Comparison of ENCODE assay signal across 29 cellular contexts in the genomic region with DNA sequence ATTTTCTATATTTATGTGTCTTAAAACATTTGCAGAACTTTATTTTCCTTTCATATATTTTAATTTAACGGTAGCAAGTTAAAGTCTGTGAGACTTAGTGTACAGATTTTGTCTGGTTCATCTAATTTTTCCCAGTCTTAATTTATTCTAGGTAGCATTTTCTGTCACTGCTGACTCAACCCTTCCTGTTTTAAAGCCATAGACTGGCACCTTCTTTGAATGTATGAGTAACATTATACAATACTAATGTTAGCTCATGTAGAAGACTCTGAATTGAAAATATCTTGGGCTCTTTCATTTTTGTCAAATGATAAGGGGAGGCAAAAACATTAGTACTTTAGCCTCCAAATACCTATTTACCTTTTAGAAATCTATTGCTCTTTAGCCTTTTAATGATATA.
"Had no signal": no experiment of that assay in that cellular context is flagged by ENCODE, and none has a peak within 500 bp of the region (broad histone marks: within the 10 kb centered on the region; RNA-seq: fewer than 3 reads in every experiment).

No MANE protein-coding gene starts in this region.

- DNase-seq: activated CD4-positive, alpha-beta memory T cell treated with anti-CD3 and anti-CD28 coated beads, Interleukin-2, amount 10 ng/mL, durations not matched to agents 7 days and 5 days; activated CD4-positive, alpha-beta T cell treated with anti-CD3 and anti-CD28 coated beads, Interleukin-2, amount 10 ng/mL, durations not matched to agents 7 days and 5 days; activated CD4-positive, CD25-positive, alpha-beta regulatory T cell; activated gamma-delta T cell; activated T-cell treated with anti-CD3 and anti-CD28 coated beads for 4 hours; brain microvascular endothelial cell; gastrocnemius medialis; glutamatergic neuron; left colon; mammary epithelial cell; naive B cell; nephron progenitor cell; ovary; sigmoid colon; small intestine; stimulated activated CD4-positive, alpha-beta T cell treated with anti-CD3 and anti-CD28 coated beads, Interleukin-4, amount 100 ng/mL, for 4 hours; stimulated activated CD8-positive, alpha-beta memory T cell treated with anti-CD3 and anti-CD28 coated beads, Interleukin-4, amount 100 ng/mL, for 48 hours; stimulated activated naive B cell treated with anti-CD40 and anti-IgM and Interleukin-4, amounts not matched to agents 10 μg/mL and 1 μg/mL and 100 μg/mL, for 72 hours; testis; transverse colon had no signal

- H3K4me1 Mint-ChIP-seq: activated CD4-positive, alpha-beta T cell treated with anti-CD3 and anti-CD28 coated beads, Interleukin-2, amount 10 ng/mL, durations not matched to agents 7 days and 5 days; mesothelial cell of epicardium; naive B cell; nephron progenitor cell; stimulated activated naive B cell treated with anti-CD40 and anti-IgM and Interleukin-4, amounts not matched to agents 10 μg/mL and 1 μg/mL and 100 μg/mL, for 72 hours had no signal

- ATAC-seq: gastrocnemius medialis; left colon; stimulated activated naive B cell treated with anti-CD40 and anti-IgM and Interleukin-4, amounts not matched to agents 10 μg/mL and 1 μg/mL and 100 μg/mL, for 72 hours had no signal

- H3K27ac ChIP-seq: ascending aorta, brain microvascular endothelial cell, gastrocnemius medialis, hepatocyte, neutrophil, ovary, prostate gland, sigmoid colon, SK-N-MC, testis, transverse colon had no signal

- H3K9me3 Mint-ChIP-seq: activated CD4-positive, alpha-beta memory T cell treated with anti-CD3 and anti-CD28 coated beads, Interleukin-2, amount 10 ng/mL, durations not matched to agents 7 days and 5 days; activated CD4-positive, alpha-beta T cell treated with anti-CD3 and anti-CD28 coated beads, Interleukin-2, amount 10 ng/mL, durations not matched to agents 7 days and 5 days; activated T-helper 1 cell treated with anti-CD3 and anti-CD28 coated beads, Interleukin-12 subunit alpha, Interleukin-12 subunit beta, Interleukin-2, Interleukin-4 antibody, amounts not matched to agents 30 ng/mL and 10 ng/mL and 1 ng/mL, durations not matched to agents 14 hours and 24 hours and 36 hours; mesothelial cell of epicardium; naive B cell; nephron progenitor cell; stimulated activated naive B cell treated with anti-CD40 and anti-IgM and Interleukin-4, amounts not matched to agents 10 μg/mL and 1 μg/mL and 100 μg/mL, for 72 hours had no signal

- H3K4me3 Mint-ChIP-seq: activated CD4-positive, alpha-beta memory T cell treated with anti-CD3 and anti-CD28 coated beads, Interleukin-2, amount 10 ng/mL, durations not matched to agents 7 days and 5 days; activated CD4-positive, alpha-beta T cell treated with anti-CD3 and anti-CD28 coated beads, Interleukin-2, amount 10 ng/mL, durations not matched to agents 7 days and 5 days; activated naive CD8-positive, alpha-beta T cell; activated T-helper 1 cell treated with anti-CD3 and anti-CD28 coated beads, Interleukin-12 subunit alpha, Interleukin-12 subunit beta, Interleukin-2, Interleukin-4 antibody, amounts not matched to agents 30 ng/mL and 10 ng/mL and 1 ng/mL, durations not matched to agents 14 hours and 24 hours and 36 hours; mesothelial cell of epicardium; naive B cell; nephron progenitor cell; stimulated activated naive B cell treated with anti-CD40 and anti-IgM and Interleukin-4, amounts not matched to agents 10 μg/mL and 1 μg/mL and 100 μg/mL, for 72 hours had no signal

- FAIRE-seq: keratinocyte had no signal

- H3K27me3 Mint-ChIP-seq: activated CD4-positive, alpha-beta memory T cell treated with anti-CD3 and anti-CD28 coated beads, Interleukin-2, amount 10 ng/mL, durations not matched to agents 7 days and 5 days; activated CD4-positive, alpha-beta T cell treated with anti-CD3 and anti-CD28 coated beads, Interleukin-2, amount 10 ng/mL, durations not matched to agents 7 days and 5 days; activated naive CD8-positive, alpha-beta T cell; naive B cell; stimulated activated naive B cell treated with anti-CD40 and anti-IgM and Interleukin-4, amounts not matched to agents 10 μg/mL and 1 μg/mL and 100 μg/mL, for 72 hours had no signal

- H3K27ac Mint-ChIP-seq: activated CD4-positive, alpha-beta memory T cell treated with anti-CD3 and anti-CD28 coated beads, Interleukin-2, amount 10 ng/mL, durations not matched to agents 7 days and 5 days; activated CD4-positive, alpha-beta T cell treated with anti-CD3 and anti-CD28 coated beads, Interleukin-2, amount 10 ng/mL, durations not matched to agents 7 days and 5 days; activated naive CD8-positive, alpha-beta T cell; activated T-helper 1 cell treated with anti-CD3 and anti-CD28 coated beads, Interleukin-12 subunit alpha, Interleukin-12 subunit beta, Interleukin-2, Interleukin-4 antibody, amounts not matched to agents 30 ng/mL and 10 ng/mL and 1 ng/mL, durations not matched to agents 14 hours and 24 hours and 36 hours; mesothelial cell of epicardium; naive B cell; nephron progenitor cell; stimulated activated naive B cell treated with anti-CD40 and anti-IgM and Interleukin-4, amounts not matched to agents 10 μg/mL and 1 μg/mL and 100 μg/mL, for 72 hours had no signal

- H3K36me3 ChIP-seq: ovary, prostate gland had no signal

- H3K4me3 ChIP-seq: ascending aorta, gastrocnemius medialis, hepatocyte, ovary, prostate gland, sigmoid colon, SK-N-MC, testis, transverse colon had no signal

- H3K4me1 ChIP-seq: ascending aorta, gastrocnemius medialis, prostate gland, sigmoid colon, testis, transverse colon had no signal

- H3K27me3 ChIP-seq: ascending aorta, brain microvascular endothelial cell, gastrocnemius medialis, hepatocyte, neutrophil, ovary, sigmoid colon, testis, transverse colon had no signal
